18 cellular contexts compared by ENCODE assay signal in genomic region chr2:13000644-13001375, GRCh38.
DNase-seq lines count a peak whose midpoint lies in the region; ATAC-seq and TF ChIP-seq lines count a peak whose summit lies in the region.
"Had no signal": no experiment of that assay in that cellular context is flagged by ENCODE, and none has a peak within 500 bp of the region (broad histone marks: within the 10 kb centered on the region; RNA-seq: fewer than 3 reads in every experiment).

No MANE protein-coding gene starts in this region.

- no peaks in the 10 kb centered on the region for H3K79me2 ChIP-seq in mesendoderm (ENCODE audit: control insufficient read depth, insufficient read depth, low read length)

- no peak overlapping the region for H2BK15ac ChIP-seq in mesendoderm (replicated peaks; ENCODE audit: low read depth)

- H3K4me3 ChIP-seq in right atrium auricular region (no peak overlapping the region), fibroblast of mammary gland (ENCODE audit: control insufficient read depth, low read depth, low read length) (no peak overlapping the region), mesendoderm (ENCODE audit: low read length) (no peak overlapping the region)
- H3K4me3 ChIP-seq: vagina had no signal

- H3K56ac ChIP-seq in mesendoderm (ENCODE audit: low read length) = peak overlapping the region; percentile 31

- H4K8ac ChIP-seq in mesendoderm (ENCODE audit: low read depth, low read length) = no peak overlapping the region

- H3K4me1 ChIP-seq in right atrium auricular region (peaks cover 0 to 9% of the 10 kb centered on the region in 2 donors), mesendoderm (ENCODE audit: control insufficient read depth, low read depth, low read length) (no peaks in the 10 kb centered on the region)

- no CpG with 5 or more reads among the region's 12 CpGs for WGBS in mesendoderm (ENCODE audit: extremely low coverage, insufficient coverage, low lambda C conversion rate)

- H3K9me3 ChIP-seq in right atrium auricular region = no peaks in the 10 kb centered on the region
- H3K9me3 ChIP-seq: vagina had no signal

- TF ChIP-seq CTCF in right atrium auricular region (IDR thresholded peaks at IDR 0.05) (no peak), fibroblast of mammary gland (conservative IDR thresholded peaks at IDR 0.05; ENCODE audit: control insufficient read depth, insufficient read depth, low read depth, low read length) (no peak)

- H3K18ac ChIP-seq in mesendoderm (ENCODE audit: low read length) = no peak overlapping the region

- no peak overlapping the region for H3K9ac ChIP-seq in mesendoderm (ENCODE audit: low read length)

- no peak overlapping the region for H3K23ac ChIP-seq in mesendoderm (ENCODE audit: low read length)

- no peak overlapping the region for H3K4ac ChIP-seq in mesendoderm (ENCODE audit: low read depth, low read length)

- H3K36me3 ChIP-seq in right atrium auricular region (no peaks in the 10 kb centered on the region), mesendoderm (ENCODE audit: control insufficient read depth, insufficient read depth, low read length) (no peaks in the 10 kb centered on the region)
- H3K36me3 ChIP-seq: vagina had no signal

- H3K27ac ChIP-seq in right atrium auricular region (no peak overlapping the region), mesendoderm (ENCODE audit: low read depth, low read length) (no peak overlapping the region)
- H3K27ac ChIP-seq: vagina had no signal

- DNase-seq in Right ventricle myocardium superior (no peak), right atrium auricular region (ENCODE audit: low spot score) (no peak), fibroblast of mammary gland (ENCODE audit: low read depth) (peak; percentile 23), mesendoderm (no peak), RKO (ENCODE audit: low spot score) (no peak), superior temporal gyrus (ENCODE audit: extremely low spot score) (no peak)
- DNase-seq: activated CD4-positive, alpha-beta T cell treated with anti-CD3 and anti-CD28 coated beads, Interleukin-2, amount 50 U/mL, for 4 hours; activated naive CD8-positive, alpha-beta T cell treated with anti-CD3 and anti-CD28 coated beads, Interleukin-2, amount 10 ng/mL, durations not matched to agents 7 days and 5 days; activated T-cell treated with anti-CD3 and anti-CD28 coated beads, Interleukin-2, amount 50 U/mL, for 4 hours; DMS79 treated with DMSO at 0.1 percent for 48 hours; head of caudate nucleus; MM.1S; NCI-H1694 treated with DMSO at 0.1 percent for 48 hours; NCI-H446; stimulated activated naive CD8-positive, alpha-beta T cell treated with anti-CD3 and anti-CD28 coated beads, Interleukin-15, Interleukin-2, amounts not matched to agents 100 U/mL and 50 U/mL, for 24 hours had no signal

- no peak overlapping the region for H4K5ac ChIP-seq in mesendoderm (ENCODE audit: low read length)

- no peaks in the 10 kb centered on the region for H3K27me3 ChIP-seq in right atrium auricular region
- no peaks in the 10 kb centered on the region for H3K27me3 ChIP-seq in mesendoderm (ENCODE audit: insufficient read depth, low read length, poor library complexity)
- H3K27me3 ChIP-seq: vagina had no signal

- ATAC-seq in Right ventricle myocardium superior (ENCODE audit: poor library complexity) (peak; percentile 68), GM18519 (IDR thresholded peaks at IDR 0.05; ENCODE audit: low FRiP score, unreplicated experiment) (no peak), GM19035 (IDR thresholded peaks at IDR 0.05; ENCODE audit: unreplicated experiment) (no peak)
- ATAC-seq: activated T-cell treated with anti-CD3 and anti-CD28 coated beads, Interleukin-2, amount 50 U/mL, for 4 hours; stimulated activated naive CD8-positive, alpha-beta T cell treated with anti-CD3 and anti-CD28 coated beads, Interleukin-15, Interleukin-2, amounts not matched to agents 100 U/mL and 50 U/mL, for 24 hours had no signal

- intact Hi-C loops in Right ventricle myocardium superior (cut with DNase I) = loop anchor here (5.0 to 10.0 kb wide), 4 partner anchors 66 to 1136 kb away; partner anchors contain the start of gene TRIB2

- H2BK5ac ChIP-seq in mesendoderm (ENCODE audit: low read length) = no peak overlapping the region

- H3K4me2 ChIP-seq in mesendoderm (ENCODE audit: low read length) = no peak overlapping the region

- H2BK120ac ChIP-seq in mesendoderm (ENCODE audit: low read depth, low read length) = no peak overlapping the region

- no peaks in the 10 kb centered on the region for H3K79me1 ChIP-seq in mesendoderm (ENCODE audit: low read length)

- H2AK5ac ChIP-seq in mesendoderm (ENCODE audit: low read length) = no peak overlapping the region
